ENCODE assay signal across 1 cellular context in the genomic region with DNA sequence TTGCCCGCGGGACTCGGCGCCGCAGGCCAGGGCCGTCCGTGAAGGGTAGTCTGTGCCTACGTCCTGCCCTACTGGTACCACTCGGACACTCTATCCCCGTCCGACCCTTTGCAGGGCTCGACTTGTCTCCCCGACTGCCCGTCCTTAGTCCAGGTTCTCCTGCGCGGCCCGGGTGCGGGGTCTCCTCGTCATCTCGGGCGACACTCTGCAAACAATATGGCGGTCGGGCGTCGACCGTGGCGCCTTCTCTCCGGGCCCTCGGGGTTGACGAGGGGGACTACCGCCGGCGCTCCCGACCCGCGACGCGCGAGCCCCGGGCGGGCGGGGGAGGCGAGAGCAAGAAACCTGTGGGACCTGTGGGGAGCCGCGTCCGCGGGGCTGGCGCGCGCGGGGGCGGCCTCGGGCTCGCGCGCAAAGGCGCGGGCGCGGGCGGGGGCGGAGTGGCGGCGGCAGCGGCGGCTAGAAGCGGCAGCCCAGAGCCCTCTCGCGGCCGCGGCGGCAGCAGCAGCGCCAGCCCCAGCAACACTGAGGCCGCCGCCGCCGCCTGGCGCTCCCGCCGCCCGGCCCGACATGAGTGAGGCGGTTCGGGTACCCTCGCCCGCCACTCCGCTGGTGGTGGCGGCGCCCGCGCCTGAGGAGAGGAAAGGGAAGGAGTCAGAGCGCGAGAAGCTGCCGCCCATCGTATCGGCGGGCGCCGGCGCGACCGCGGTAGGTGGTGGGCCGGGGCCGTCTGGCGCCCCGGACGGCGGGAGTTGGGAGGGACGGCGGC.
TF ChIP-seq lines count a peak whose summit lies in the region.

A gene with protein sequence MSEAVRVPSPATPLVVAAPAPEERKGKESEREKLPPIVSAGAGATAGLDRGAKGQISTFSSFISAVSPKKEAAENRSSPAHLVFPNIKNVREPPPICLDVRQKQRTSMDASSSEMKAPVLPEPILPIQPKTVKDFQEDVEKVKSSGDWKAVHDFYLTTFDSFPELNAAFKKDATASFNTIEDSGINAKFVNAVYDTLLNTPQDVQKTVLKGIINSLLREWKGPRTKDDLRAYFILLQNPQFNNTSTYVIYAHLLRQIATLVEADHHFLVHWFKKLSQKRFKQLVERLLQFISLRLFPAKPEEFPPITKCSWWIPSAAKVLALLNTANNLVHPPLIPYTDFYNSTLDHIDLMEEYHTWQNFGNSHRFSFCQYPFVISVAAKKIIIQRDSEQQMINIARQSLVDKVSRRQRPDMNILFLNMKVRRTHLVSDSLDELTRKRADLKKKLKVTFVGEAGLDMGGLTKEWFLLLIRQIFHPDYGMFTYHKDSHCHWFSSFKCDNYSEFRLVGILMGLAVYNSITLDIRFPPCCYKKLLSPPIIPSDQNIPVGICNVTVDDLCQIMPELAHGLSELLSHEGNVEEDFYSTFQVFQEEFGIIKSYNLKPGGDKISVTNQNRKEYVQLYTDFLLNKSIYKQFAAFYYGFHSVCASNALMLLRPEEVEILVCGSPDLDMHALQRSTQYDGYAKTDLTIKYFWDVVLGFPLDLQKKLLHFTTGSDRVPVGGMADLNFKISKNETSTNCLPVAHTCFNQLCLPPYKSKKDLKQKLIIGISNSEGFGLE (plus strand): TSS at position 476 of the 769 bp plus-strand sequence. CDS start 95 bp downstream, at position 571.

TF ChIP-seq in HEK293, 187 proteins besides CTCF, POLR2A, EP300 and RAD21 (continued from another document and continues in another):
- TF ChIP-seq SALL2 (tag by site-specific recombination; IDR thresholded peaks at IDR 0.05; ENCODE audit: borderline replicate concordance) (no peak), BCL11B (tag by site-specific recombination; IDR thresholded peaks at IDR 0.05; ENCODE audit: low read depth) (no peak), ZNF239 (tag by site-specific recombination; IDR thresholded peaks at IDR 0.05) (no peak), ZIC2 (tag by site-specific recombination; IDR thresholded peaks at IDR 0.05) (no peak), ZXDB (tag by site-specific recombination; IDR thresholded peaks at IDR 0.05) (peak; percentile 91), GLI2 (tag by site-specific recombination; IDR thresholded peaks at IDR 0.05; ENCODE audit: borderline replicate concordance, low read depth) (no peak), ZNF221 (tag by site-specific recombination; IDR thresholded peaks at IDR 0.05; ENCODE audit: borderline replicate concordance) (no peak), ZEB2 (tag by site-specific recombination; IDR thresholded peaks at IDR 0.05) (peak; percentile 10), ZNF155 (tag by site-specific recombination; IDR thresholded peaks at IDR 0.05) (no peak), ZNF514 (tag by site-specific recombination; IDR thresholded peaks at IDR 0.05) (no peak), ZNF24 (tag by site-specific recombination; IDR thresholded peaks at IDR 0.05) (peak; percentile 29; the same call in 1 of the 2 replicates), EGR2 (tag by site-specific recombination; IDR thresholded peaks at IDR 0.05; ENCODE audit: low read depth) (no peak), GLIS2 (tag by site-specific recombination; IDR thresholded peaks at IDR 0.05) (no peak), YY2 (tag by site-specific recombination; IDR thresholded peaks at IDR 0.05) (peak; percentile 18; the same call in 1 of the 2 replicates), ZNF660 (tag by site-specific recombination; IDR thresholded peaks at IDR 0.05) (peak; percentile 68), ZNF768 (tag by site-specific recombination; IDR thresholded peaks at IDR 0.05) (no peak), ZNF311 (tag by site-specific recombination; IDR thresholded peaks at IDR 0.05; ENCODE audit: borderline replicate concordance) (no peak), ZNF792 (tag by site-specific recombination; IDR thresholded peaks at IDR 0.05) (no peak), WT1 (tag by site-specific recombination; IDR thresholded peaks at IDR 0.05) (no peak), ZFP3 (tag by site-specific recombination; IDR thresholded peaks at IDR 0.05; ENCODE audit: low read depth) (no peak), ZNF560 (tag by site-specific recombination; IDR thresholded peaks at IDR 0.05; ENCODE audit: borderline replicate concordance) (no peak), ZFHX2 (tag by site-specific recombination; conservative IDR thresholded peaks at IDR 0.05) (no peak), ZNF121 (tag by site-specific recombination; IDR thresholded peaks at IDR 0.05) (peak; percentile 59; the same call in 1 of the 2 replicates), ZNF146 (tag by site-specific recombination; IDR thresholded peaks at IDR 0.05) (no peak), MEIS1 (CRISPR knock-in tag; IDR thresholded peaks at IDR 0.05; ENCODE audit: borderline replicate concordance) (no peak)
- TF ChIP-seq, protein P1, sequence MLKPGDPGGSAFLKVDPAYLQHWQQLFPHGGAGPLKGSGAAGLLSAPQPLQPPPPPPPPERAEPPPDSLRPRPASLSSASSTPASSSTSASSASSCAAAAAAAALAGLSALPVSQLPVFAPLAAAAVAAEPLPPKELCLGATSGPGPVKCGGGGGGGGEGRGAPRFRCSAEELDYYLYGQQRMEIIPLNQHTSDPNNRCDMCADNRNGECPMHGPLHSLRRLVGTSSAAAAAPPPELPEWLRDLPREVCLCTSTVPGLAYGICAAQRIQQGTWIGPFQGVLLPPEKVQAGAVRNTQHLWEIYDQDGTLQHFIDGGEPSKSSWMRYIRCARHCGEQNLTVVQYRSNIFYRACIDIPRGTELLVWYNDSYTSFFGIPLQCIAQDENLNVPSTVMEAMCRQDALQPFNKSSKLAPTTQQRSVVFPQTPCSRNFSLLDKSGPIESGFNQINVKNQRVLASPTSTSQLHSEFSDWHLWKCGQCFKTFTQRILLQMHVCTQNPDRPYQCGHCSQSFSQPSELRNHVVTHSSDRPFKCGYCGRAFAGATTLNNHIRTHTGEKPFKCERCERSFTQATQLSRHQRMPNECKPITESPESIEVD (tag by site-specific recombination; IDR thresholded peaks at IDR 0.05) = no peak
- TF ChIP-seq, protein P2, sequence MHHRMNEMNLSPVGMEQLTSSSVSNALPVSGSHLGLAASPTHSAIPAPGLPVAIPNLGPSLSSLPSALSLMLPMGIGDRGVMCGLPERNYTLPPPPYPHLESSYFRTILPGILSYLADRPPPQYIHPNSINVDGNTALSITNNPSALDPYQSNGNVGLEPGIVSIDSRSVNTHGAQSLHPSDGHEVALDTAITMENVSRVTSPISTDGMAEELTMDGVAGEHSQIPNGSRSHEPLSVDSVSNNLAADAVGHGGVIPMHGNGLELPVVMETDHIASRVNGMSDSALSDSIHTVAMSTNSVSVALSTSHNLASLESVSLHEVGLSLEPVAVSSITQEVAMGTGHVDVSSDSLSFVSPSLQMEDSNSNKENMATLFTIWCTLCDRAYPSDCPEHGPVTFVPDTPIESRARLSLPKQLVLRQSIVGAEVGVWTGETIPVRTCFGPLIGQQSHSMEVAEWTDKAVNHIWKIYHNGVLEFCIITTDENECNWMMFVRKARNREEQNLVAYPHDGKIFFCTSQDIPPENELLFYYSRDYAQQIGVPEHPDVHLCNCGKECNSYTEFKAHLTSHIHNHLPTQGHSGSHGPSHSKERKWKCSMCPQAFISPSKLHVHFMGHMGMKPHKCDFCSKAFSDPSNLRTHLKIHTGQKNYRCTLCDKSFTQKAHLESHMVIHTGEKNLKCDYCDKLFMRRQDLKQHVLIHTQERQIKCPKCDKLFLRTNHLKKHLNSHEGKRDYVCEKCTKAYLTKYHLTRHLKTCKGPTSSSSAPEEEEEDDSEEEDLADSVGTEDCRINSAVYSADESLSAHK (tag by site-specific recombination; IDR thresholded peaks at IDR 0.05) = no peak
- TF ChIP-seq, protein P3, sequence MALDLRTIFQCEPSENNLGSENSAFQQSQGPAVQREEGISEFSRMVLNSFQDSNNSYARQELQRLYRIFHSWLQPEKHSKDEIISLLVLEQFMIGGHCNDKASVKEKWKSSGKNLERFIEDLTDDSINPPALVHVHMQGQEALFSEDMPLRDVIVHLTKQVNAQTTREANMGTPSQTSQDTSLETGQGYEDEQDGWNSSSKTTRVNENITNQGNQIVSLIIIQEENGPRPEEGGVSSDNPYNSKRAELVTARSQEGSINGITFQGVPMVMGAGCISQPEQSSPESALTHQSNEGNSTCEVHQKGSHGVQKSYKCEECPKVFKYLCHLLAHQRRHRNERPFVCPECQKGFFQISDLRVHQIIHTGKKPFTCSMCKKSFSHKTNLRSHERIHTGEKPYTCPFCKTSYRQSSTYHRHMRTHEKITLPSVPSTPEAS (tag by site-specific recombination; IDR thresholded peaks at IDR 0.05) = no peak
- TF ChIP-seq, protein P4, sequence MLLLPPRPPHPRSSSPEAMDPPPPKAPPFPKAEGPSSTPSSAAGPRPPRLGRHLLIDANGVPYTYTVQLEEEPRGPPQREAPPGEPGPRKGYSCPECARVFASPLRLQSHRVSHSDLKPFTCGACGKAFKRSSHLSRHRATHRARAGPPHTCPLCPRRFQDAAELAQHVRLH (tag by site-specific recombination; IDR thresholded peaks at IDR 0.05) = peak; percentile 11; the same call in 1 of the 2 replicates
- TF ChIP-seq, protein P5, sequence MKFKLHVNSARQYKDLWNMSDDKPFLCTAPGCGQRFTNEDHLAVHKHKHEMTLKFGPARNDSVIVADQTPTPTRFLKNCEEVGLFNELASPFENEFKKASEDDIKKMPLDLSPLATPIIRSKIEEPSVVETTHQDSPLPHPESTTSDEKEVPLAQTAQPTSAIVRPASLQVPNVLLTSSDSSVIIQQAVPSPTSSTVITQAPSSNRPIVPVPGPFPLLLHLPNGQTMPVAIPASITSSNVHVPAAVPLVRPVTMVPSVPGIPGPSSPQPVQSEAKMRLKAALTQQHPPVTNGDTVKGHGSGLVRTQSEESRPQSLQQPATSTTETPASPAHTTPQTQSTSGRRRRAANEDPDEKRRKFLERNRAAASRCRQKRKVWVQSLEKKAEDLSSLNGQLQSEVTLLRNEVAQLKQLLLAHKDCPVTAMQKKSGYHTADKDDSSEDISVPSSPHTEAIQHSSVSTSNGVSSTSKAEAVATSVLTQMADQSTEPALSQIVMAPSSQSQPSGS (tag by site-specific recombination; IDR thresholded peaks at IDR 0.05; ENCODE audit: low read depth) = no peak
- TF ChIP-seq, protein P6, sequence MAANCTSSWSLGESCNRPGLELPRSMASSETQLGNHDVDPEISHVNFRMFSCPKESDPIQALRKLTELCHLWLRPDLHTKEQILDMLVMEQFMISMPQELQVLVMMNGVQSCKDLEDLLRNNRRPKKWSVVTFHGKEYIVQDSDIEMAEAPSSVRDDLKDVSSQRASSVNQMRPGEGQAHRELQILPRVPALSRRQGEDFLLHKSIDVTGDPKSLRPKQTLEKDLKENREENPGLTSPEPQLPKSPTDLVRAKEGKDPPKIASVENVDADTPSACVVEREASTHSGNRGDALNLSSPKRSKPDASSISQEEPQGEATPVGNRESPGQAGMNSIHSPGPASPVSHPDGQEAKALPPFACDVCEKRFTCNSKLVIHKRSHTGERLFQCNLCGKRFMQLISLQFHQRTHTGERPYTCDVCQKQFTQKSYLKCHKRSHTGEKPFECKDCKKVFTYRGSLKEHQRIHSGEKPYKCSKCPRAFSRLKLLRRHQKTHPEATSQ (tag by site-specific recombination; IDR thresholded peaks at IDR 0.05) = peak; percentile 83
- TF ChIP-seq, protein P7, sequence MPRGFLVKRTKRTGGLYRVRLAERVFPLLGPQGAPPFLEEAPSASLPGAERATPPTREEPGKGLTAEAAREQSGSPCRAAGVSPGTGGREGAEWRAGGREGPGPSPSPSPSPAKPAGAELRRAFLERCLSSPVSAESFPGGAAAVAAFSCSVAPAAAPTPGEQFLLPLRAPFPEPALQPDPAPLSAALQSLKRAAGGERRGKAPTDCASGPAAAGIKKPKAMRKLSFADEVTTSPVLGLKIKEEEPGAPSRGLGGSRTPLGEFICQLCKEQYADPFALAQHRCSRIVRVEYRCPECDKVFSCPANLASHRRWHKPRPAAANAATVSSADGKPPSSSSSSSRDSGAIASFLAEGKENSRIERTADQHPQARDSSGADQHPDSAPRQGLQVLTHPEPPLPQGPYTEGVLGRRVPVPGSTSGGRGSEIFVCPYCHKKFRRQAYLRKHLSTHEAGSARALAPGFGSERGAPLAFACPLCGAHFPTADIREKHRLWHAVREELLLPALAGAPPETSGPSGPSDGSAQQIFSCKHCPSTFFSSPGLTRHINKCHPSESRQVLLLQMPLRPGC (tag by site-specific recombination; IDR thresholded peaks at IDR 0.05) = 0 out of 2 replicates have a peak, but pooled peaks have one; percentile 5
- TF ChIP-seq, protein P8, sequence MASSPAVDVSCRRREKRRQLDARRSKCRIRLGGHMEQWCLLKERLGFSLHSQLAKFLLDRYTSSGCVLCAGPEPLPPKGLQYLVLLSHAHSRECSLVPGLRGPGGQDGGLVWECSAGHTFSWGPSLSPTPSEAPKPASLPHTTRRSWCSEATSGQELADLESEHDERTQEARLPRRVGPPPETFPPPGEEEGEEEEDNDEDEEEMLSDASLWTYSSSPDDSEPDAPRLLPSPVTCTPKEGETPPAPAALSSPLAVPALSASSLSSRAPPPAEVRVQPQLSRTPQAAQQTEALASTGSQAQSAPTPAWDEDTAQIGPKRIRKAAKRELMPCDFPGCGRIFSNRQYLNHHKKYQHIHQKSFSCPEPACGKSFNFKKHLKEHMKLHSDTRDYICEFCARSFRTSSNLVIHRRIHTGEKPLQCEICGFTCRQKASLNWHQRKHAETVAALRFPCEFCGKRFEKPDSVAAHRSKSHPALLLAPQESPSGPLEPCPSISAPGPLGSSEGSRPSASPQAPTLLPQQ (tag by site-specific recombination; IDR thresholded peaks at IDR 0.05) = no peak
- TF ChIP-seq, protein P9, sequence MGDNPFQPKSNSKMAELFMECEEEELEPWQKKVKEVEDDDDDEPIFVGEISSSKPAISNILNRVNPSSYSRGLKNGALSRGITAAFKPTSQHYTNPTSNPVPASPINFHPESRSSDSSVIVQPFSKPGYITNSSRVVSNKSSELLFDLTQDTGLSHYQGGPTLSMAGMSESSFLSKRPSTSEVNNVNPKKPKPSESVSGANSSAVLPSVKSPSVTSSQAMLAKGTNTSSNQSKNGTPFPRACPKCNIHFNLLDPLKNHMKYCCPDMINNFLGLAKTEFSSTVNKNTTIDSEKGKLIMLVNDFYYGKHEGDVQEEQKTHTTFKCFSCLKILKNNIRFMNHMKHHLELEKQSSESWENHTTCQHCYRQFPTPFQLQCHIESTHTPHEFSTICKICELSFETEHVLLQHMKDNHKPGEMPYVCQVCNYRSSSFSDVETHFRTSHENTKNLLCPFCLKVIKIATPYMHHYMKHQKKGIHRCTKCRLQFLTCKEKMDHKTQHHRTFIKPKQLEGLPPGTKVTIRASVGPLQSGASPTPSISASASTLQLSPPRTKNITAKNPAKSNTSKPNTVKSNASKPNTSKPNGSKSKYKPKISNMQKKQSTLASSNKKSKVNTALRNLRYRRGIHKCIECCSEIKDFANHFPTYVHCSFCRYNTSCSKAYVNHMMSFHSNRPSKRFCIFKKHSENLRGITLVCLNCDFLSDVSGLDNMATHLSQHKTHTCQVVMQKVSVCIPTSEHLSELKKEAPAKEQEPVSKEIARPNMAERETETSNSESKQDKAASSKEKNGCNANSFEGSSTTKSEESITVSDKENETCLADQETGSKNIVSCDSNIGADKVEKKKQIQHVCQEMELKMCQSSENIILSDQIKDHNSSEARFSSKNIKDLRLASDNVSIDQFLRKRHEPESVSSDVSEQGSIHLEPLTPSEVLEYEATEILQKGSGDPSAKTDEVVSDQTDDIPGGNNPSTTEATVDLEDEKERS (tag by site-specific recombination; IDR thresholded peaks at IDR 0.05) = no peak
- TF ChIP-seq, protein P10, sequence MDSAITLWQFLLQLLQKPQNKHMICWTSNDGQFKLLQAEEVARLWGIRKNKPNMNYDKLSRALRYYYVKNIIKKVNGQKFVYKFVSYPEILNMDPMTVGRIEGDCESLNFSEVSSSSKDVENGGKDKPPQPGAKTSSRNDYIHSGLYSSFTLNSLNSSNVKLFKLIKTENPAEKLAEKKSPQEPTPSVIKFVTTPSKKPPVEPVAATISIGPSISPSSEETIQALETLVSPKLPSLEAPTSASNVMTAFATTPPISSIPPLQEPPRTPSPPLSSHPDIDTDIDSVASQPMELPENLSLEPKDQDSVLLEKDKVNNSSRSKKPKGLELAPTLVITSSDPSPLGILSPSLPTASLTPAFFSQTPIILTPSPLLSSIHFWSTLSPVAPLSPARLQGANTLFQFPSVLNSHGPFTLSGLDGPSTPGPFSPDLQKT (IDR thresholded peaks at IDR 0.05; ENCODE audit: borderline replicate concordance, low read depth, low read length) = no peak
